ENCODE assay signal across 21 cellular contexts in the genomic region with DNA sequence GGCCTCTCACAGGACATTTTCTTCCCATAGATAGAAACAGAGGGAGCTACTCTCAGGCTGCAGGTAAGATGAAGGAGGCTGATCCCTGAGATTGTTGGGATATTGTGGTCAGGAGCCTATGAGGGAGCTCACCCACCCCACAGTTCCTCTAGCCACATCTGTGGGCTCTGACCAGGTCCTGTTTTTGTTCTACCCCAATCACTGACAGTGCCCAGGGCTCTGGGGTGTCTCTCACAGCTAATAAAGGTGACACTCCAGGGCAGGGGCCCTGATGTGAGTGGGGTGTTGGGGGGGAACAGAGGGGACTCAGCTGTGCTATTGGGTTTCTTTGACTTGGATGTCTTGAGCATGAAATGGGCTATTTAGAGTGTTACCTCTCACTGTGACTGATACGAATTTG. TPM values are rescaled to one million over a fixed set of nuclear protein-coding genes. Genes with fewer than 3 reads are reported as not detected.
DNase-seq lines count a peak whose midpoint lies in the region; ATAC-seq, FAIRE-seq and TF ChIP-seq lines count a peak whose summit lies in the region.
"Had no signal": no experiment of that assay in that cellular context is flagged by ENCODE, and none has a peak within 500 bp of the region (broad histone marks: within the 10 kb centered on the region; RNA-seq: fewer than 3 reads in every experiment).

No MANE protein-coding gene starts in this region.

- H3K27me3 Mint-ChIP-seq in activated T-cell treated with anti-CD3 and anti-CD28 coated beads, Interleukin-2, amount 50 U/mL, for 4 hours (ENCODE audit: low read depth) = no peaks in the 10 kb centered on the region
- H3K27me3 Mint-ChIP-seq in dendritic cell treated with granulocyte-macrophage colony-stimulating factor and Interleukin-4, amounts not matched to agents 40 ng/mL and 50 ng/mL, for 4 days = no peaks in the 10 kb centered on the region

- H3K36me3 ChIP-seq in Loucy (ENCODE audit: insufficient read depth, low read length) (no peaks in the 10 kb centered on the region), spleen (peaks cover 3 to 54% (median 44%) of the 10 kb centered on the region in 6 donors)

- H3K4me3 ChIP-seq in Loucy (ENCODE audit: low read length, poor library complexity, severe bottlenecking) = no peak overlapping the region
- H3K4me3 ChIP-seq in spleen = peak overlapping the region; percentile 27 to 100 (median 97)

- H3F3A ChIP-seq in Loucy (ENCODE audit: low read depth) = no peaks in the 10 kb centered on the region

- H3K4me3 Mint-ChIP-seq in activated T-cell treated with anti-CD3 and anti-CD28 coated beads, Interleukin-2, amount 50 U/mL, for 4 hours = peak overlapping the region; percentile 96
- peak overlapping the region; percentile 88 for H3K4me3 Mint-ChIP-seq in dendritic cell treated with granulocyte-macrophage colony-stimulating factor and Interleukin-4, amounts not matched to agents 40 ng/mL and 50 ng/mL, for 4 days

- TF ChIP-seq POLR2A in spleen (IDR thresholded peaks at IDR 0.05) = no peak

- H3K27ac Mint-ChIP-seq in dendritic cell treated with granulocyte-macrophage colony-stimulating factor and Interleukin-4, amounts not matched to agents 40 ng/mL and 50 ng/mL, for 4 days = no peak overlapping the region

- H3K9me2 ChIP-seq in Loucy (replicated peaks; ENCODE audit: low read depth, low read length) = no peaks in the 10 kb centered on the region
- H3K9me2 ChIP-seq: SK-N-SH had no signal

- H3K4me1 Mint-ChIP-seq in activated T-cell treated with anti-CD3 and anti-CD28 coated beads, Interleukin-2, amount 50 U/mL, for 4 hours (ENCODE audit: low read depth) = peaks cover 76% of the 10 kb centered on the region
- peaks cover 54% of the 10 kb centered on the region for H3K4me1 Mint-ChIP-seq in dendritic cell treated with granulocyte-macrophage colony-stimulating factor and Interleukin-4, amounts not matched to agents 40 ng/mL and 50 ng/mL, for 4 days (ENCODE audit: low read depth)

- H3K9me3 Mint-ChIP-seq in activated T-cell treated with anti-CD3 and anti-CD28 coated beads, Interleukin-2, amount 50 U/mL, for 4 hours = no peaks in the 10 kb centered on the region
- H3K9me3 Mint-ChIP-seq in dendritic cell treated with granulocyte-macrophage colony-stimulating factor and Interleukin-4, amounts not matched to agents 40 ng/mL and 50 ng/mL, for 4 days = no peaks in the 10 kb centered on the region

- intact Hi-C loops in dendritic cell treated with granulocyte-macrophage colony-stimulating factor and Interleukin-4, amounts not matched to agents 40 ng/mL and 50 ng/mL, for 4 days (cut with micrococcal nuclease) = no loop called here
- intact Hi-C loops in spleen (cut with DNase I; ENCODE audit: low total_unique reads) = no loop called here

- 47 to 71% (median 63%) methylated on average over 1 of the region's 1 CpG for WGBS in spleen, 5 donors

- H3K79me2 ChIP-seq in Loucy (ENCODE audit: insufficient read depth, low read length) = peaks cover 16% of the 10 kb centered on the region; the same call in 1 of the 2 replicates

- peaks cover 7% of the 10 kb centered on the region for H3K4me1 ChIP-seq in Loucy (ENCODE audit: insufficient read depth, low read length, poor library complexity, severe bottlenecking)
- peaks cover 32 to 81% (median 52%) of the 10 kb centered on the region in 6 donors for H3K4me1 ChIP-seq in spleen

- H3K9me3 ChIP-seq in Loucy (ENCODE audit: insufficient read depth, low read depth, low read length) (no peaks in the 10 kb centered on the region), spleen (no peaks in the 10 kb centered on the region)
- H3K9me3 ChIP-seq: ascending aorta, SK-N-SH had no signal

- peaks cover 7% of the 10 kb centered on the region for H4K20me1 ChIP-seq in Loucy (ENCODE audit: insufficient read depth, low read length, poor library complexity, severe bottlenecking)

- no peak for FAIRE-seq in urothelium cell line (lab: Jason Lieb, UNC)
- FAIRE-seq: D721Med, GM18507, keratinocyte had no signal

- TF ChIP-seq CTCF in Loucy (conservative IDR thresholded peaks at IDR 0.05; ENCODE audit: low read length) (no peak), spleen (IDR thresholded peaks at IDR 0.05 in 8 of 11, conservative IDR thresholded peaks at IDR 0.05 in 3 of 11) (no peak)

- peak overlapping the region; percentile 81 for H3K4me2 ChIP-seq in Loucy (ENCODE audit: low read depth, low read length, poor library complexity, severe bottlenecking)
- H3K4me2 ChIP-seq: SK-N-SH had no signal

- no peak for ATAC-seq in activated T-cell treated with anti-CD3 and anti-CD28 coated beads, Interleukin-2, amount 50 U/mL, for 4 hours
- ATAC-seq: esophagus mucosa, PC-3 had no signal

- H3K27me3 ChIP-seq in Loucy (ENCODE audit: insufficient read depth, low read length, poor library complexity, severe bottlenecking) (peaks cover 5% of the 10 kb centered on the region), spleen (replicated peaks in 1 of 7) (no peaks in the 10 kb centered on the region)
- H3K27me3 ChIP-seq: ascending aorta had no signal

- no peak overlapping the region for H3K9ac ChIP-seq in Loucy (ENCODE audit: low read depth, low read length, poor library complexity, severe bottlenecking)
- H3K9ac ChIP-seq: SK-N-SH had no signal

- no peak for DNase-seq in activated T-cell treated with anti-CD3 and anti-CD28 coated beads, Interleukin-2, amount 50 U/mL, for 4 hours
- no peak for DNase-seq in activated T-cell treated with anti-CD3 and anti-CD28 coated beads, Interleukin-2, amount 50 U/mL, for 48 hours
- DNase-seq in spleen = no peak
- no peak for DNase-seq in NCI-H526 (lab: John Stamatoyannopoulos, UW)
- DNase-seq in urothelium cell line (ENCODE audit: low spot score) = no peak
- no peak for DNase-seq in NCI-H69 (lab: John Stamatoyannopoulos, UW)
- DNase-seq: cortex of kidney, GF-D8, NCI-H2107, NCI-H748 treated with DMSO at 0.1 percent for 48 hours, PC-3, posterior cingulate gyrus, SK-N-SH had no signal

- peak overlapping the region in 4 of 8 donors; percentile 2 to 100 (median 98) for H3K27ac ChIP-seq in spleen
- H3K27ac ChIP-seq: ascending aorta had no signal

- peaks cover 40% of the 10 kb centered on the region for H3K36me3 Mint-ChIP-seq in activated T-cell treated with anti-CD3 and anti-CD28 coated beads, Interleukin-2, amount 50 U/mL, for 4 hours (ENCODE audit: insufficient read depth)
- peaks cover 56% of the 10 kb centered on the region for H3K36me3 Mint-ChIP-seq in dendritic cell treated with granulocyte-macrophage colony-stimulating factor and Interleukin-4, amounts not matched to agents 40 ng/mL and 50 ng/mL, for 4 days (ENCODE audit: low read depth)

- H2AFZ ChIP-seq in Loucy (ENCODE audit: low read length) = no peak overlapping the region

RNA-seq across cellular contexts. Expression of gene HLA-F, which starts 2.7 kb away (rescaled TPM):
- 100 to 1,000 TPM; 185 to 341 (median 228) TPM for total RNA-seq in activated T-cell treated with anti-CD3 and anti-CD28 coated beads, Interleukin-2, amount 50 U/mL, for 4 hours
- 100 to 1,000 TPM; 402 to 532 (median 496) TPM for total RNA-seq in spleen
- 100 to 1,000 TPM; 501 to 663 (median 577) TPM for polyA plus RNA-seq in spleen

RNA-seq across cellular contexts. Expression of gene ZFP57, which starts 45.0 kb away (rescaled TPM):
- total RNA-seq in activated T-cell treated with anti-CD3 and anti-CD28 coated beads, Interleukin-2, amount 50 U/mL, for 4 hours = not detected
- total RNA-seq in spleen = 1 to 10 TPM in 1 of 7 donors, under 1 TPM in 2, not detected in 4; 0.37 to 2.8 (median 0.55) TPM
- 1 to 10 TPM in 1 of 3 donors, not detected in 2; 6.8 TPM for polyA plus RNA-seq in spleen
- total RNA-seq: ascending aorta, PC-3 had no signal
- polyA plus RNA-seq: AG04450, SK-N-SH had no signal
